8 cellular contexts compared by ENCODE assay signal in genomic region chr12:6925543-6926279, GRCh38. TPM values are rescaled to one million over a fixed set of nuclear protein-coding genes. Genes with fewer than 3 reads are reported as not detected.
DNase-seq lines count a peak whose midpoint lies in the region; ATAC-seq and TF ChIP-seq lines count a peak whose summit lies in the region.

No MANE protein-coding gene starts in this region.

- peak overlapping the region; percentile 77 for H3K4me3 Mint-ChIP-seq in activated CD4-positive, alpha-beta T cell treated with anti-CD3 and anti-CD28 coated beads for 36 hours

- POLR2A ChIA-PET in activated CD4-positive, alpha-beta T cell treated with anti-CD3 and anti-CD28 coated beads for 36 hours (lab: Charles Lee) = interaction anchor here (0.9 to 2.0 kb wide), 3 partner anchors 14 to 18 kb away, joined by 4 to 10 read pairs (median 5); partner anchors contain the start of genes C12orf57 and RNU7-1

- intact Hi-C loops in activated CD4-positive, alpha-beta T cell treated with anti-CD3 and anti-CD28 coated beads for 36 hours (cut with DNase I, micrococcal nuclease) = loop anchor here in 1 of 2 experiments (2.0 kb wide), 2 partner anchors 19 to 39 kb away; partner anchors contain the start of gene C12orf57
- intact Hi-C loops in upper lobe of right lung (cut with DNase I) = no loop called here

- H3K27me3 Mint-ChIP-seq in activated CD4-positive, alpha-beta T cell treated with anti-CD3 and anti-CD28 coated beads for 36 hours = no peaks in the 10 kb centered on the region

- no peaks in the 10 kb centered on the region for H3K27me3 ChIP-seq in upper lobe of right lung

- H3K9me3 Mint-ChIP-seq in activated CD4-positive, alpha-beta T cell treated with anti-CD3 and anti-CD28 coated beads for 36 hours (ENCODE audit: low read depth) = no peaks in the 10 kb centered on the region

- peaks cover 28% of the 10 kb centered on the region for H3K36me3 Mint-ChIP-seq in activated CD4-positive, alpha-beta T cell treated with anti-CD3 and anti-CD28 coated beads for 36 hours (ENCODE audit: low read depth)

- H3K9me3 ChIP-seq in mesodermal cell (ENCODE audit: control insufficient read depth, low read length) = no peaks in the 10 kb centered on the region
- H3K9me3 ChIP-seq in upper lobe of right lung = no peaks in the 10 kb centered on the region

- peaks cover 27% of the 10 kb centered on the region for H3K36me3 ChIP-seq in mesodermal cell (ENCODE audit: control insufficient read depth, insufficient read depth, low read length)
- H3K36me3 ChIP-seq in upper lobe of right lung = no peaks in the 10 kb centered on the region

- H3K27ac ChIP-seq in mesodermal cell (ENCODE audit: low read depth, low read length, severe bottlenecking) = peak overlapping the region; percentile 94
- peak overlapping the region; percentile 92 for H3K27ac ChIP-seq in upper lobe of right lung

- H3K4me3 ChIP-seq in epithelial cell of proximal tubule (ENCODE audit: low read depth, low read length) = peak overlapping the region; percentile 51
- H3K4me3 ChIP-seq in mesodermal cell (ENCODE audit: extremely low read depth, insufficient read depth, low read length, poor library complexity, severe bottlenecking) = peak overlapping the region; percentile 36
- H3K4me3 ChIP-seq in upper lobe of right lung = peak overlapping the region; percentile 84

- peaks cover 47% of the 10 kb centered on the region for H3K4me1 Mint-ChIP-seq in activated CD4-positive, alpha-beta T cell treated with anti-CD3 and anti-CD28 coated beads for 36 hours

- H3K27ac Mint-ChIP-seq in activated CD4-positive, alpha-beta T cell treated with anti-CD3 and anti-CD28 coated beads for 36 hours = no peak overlapping the region

- TF ChIP-seq CTCF in epithelial cell of proximal tubule (conservative IDR thresholded peaks at IDR 0.05; ENCODE audit: low read depth, low read length) (no peak), upper lobe of right lung (IDR thresholded peaks at IDR 0.05) (no peak)

- H3K4me1 ChIP-seq in mesodermal cell (ENCODE audit: control insufficient read depth, insufficient read depth, low read length, poor library complexity, severe bottlenecking) (peaks cover 38% of the 10 kb centered on the region), upper lobe of right lung (peaks cover 47% of the 10 kb centered on the region)

- WGBS in mesodermal cell (ENCODE audit: insufficient coverage in 2 of 2), 2 experiments = 0 to 2% methylated on average over 6 to 8 of the region's 8 CpGs

- DNase-seq in activated CD4-positive, alpha-beta T cell treated with anti-CD3 and anti-CD28 coated beads for 36 hours = no peak
- DNase-seq in activated CD4-positive, alpha-beta T cell treated with anti-CD3 and anti-CD28 coated beads, Interleukin-2, amount 50 U/mL, for 4 hours = no peak
- DNase-seq in SK-MEL-5 (ENCODE audit: low read depth, low spot score) (peak; percentile 67), epithelial cell of proximal tubule (ENCODE audit: low read depth) (no peak), upper lobe of right lung (peak; percentile 82), NCI-H2107 treated with DMSO at 0.1 percent for 48 hours (lab: John Stamatoyannopoulos, UW; ENCODE audit: unreplicated experiment) (no peak)

- CTCF ChIA-PET in activated CD4-positive, alpha-beta T cell treated with anti-CD3 and anti-CD28 coated beads for 36 hours (lab: Charles Lee) = interaction anchor here (0.6 to 7.4 kb wide), 28 partner anchors 8 to 1738 kb away, joined by 3 to 59 read pairs (median 4); partner anchors contain the start of genes C12orf57, C1RL, CDCA3 and LPCAT3

- in situ Hi-C loops in SK-MEL-5 (cut with HindIII; ENCODE audit: low pct_unique_long_range_greater_than_20kb, low sequenced_read_pairs) = no loop called here

- no peak for ATAC-seq in activated CD4-positive, alpha-beta T cell treated with anti-CD3 and anti-CD28 coated beads for 36 hours
- ATAC-seq in upper lobe of right lung (peak; percentile 71), GM18502 (IDR thresholded peaks at IDR 0.05; ENCODE audit: poor library complexity, unreplicated experiment) (no peak)

RNA-seq across cellular contexts. Expression of gene ATN1, which starts 2.0 kb away (rescaled TPM):
- 10 to 100 TPM; 32.2 to 32.4 TPM for total RNA-seq in activated CD4-positive, alpha-beta T cell treated with anti-CD3 and anti-CD28 coated beads for 36 hours
- total RNA-seq in SK-MEL-5 (2014; rRNA removed; shearing (Covaris generic)) = 3.1 and 5.0 TPM in 2 replicates
- polyA plus RNA-seq in SK-MEL-5 (2015; cell fraction: cytosol; rRNA removed) = 75.1 and 95.0 TPM in 2 replicates
- polyA plus RNA-seq in SK-MEL-5 (2015; cell fraction: nucleus; rRNA removed) = 79.4 and 83.5 TPM in 2 replicates
- total RNA-seq in epithelial cell of proximal tubule (17.9 and 19.0 TPM in 2 replicates), upper lobe of right lung (149 TPM)
- polyA plus RNA-seq in mesodermal cell (2013, experiment 1 of 2) = 122 TPM
- polyA plus RNA-seq in mesodermal cell (2013, experiment 2 of 2) = 108 TPM

RNA-seq across cellular contexts. Expression of gene ENO2, which starts 11.3 kb away (rescaled TPM):
- total RNA-seq in activated CD4-positive, alpha-beta T cell treated with anti-CD3 and anti-CD28 coated beads for 36 hours = 100 to 1,000 TPM; 301 to 317 TPM
- 14.5 and 16.5 TPM in 2 replicates for total RNA-seq in SK-MEL-5 (2014; rRNA removed; shearing (Covaris generic))
- 20.2 and 24.5 TPM in 2 replicates for polyA plus RNA-seq in SK-MEL-5 (2015; cell fraction: cytosol; rRNA removed)
- 76.5 and 81.0 TPM in 2 replicates for polyA plus RNA-seq in SK-MEL-5 (2015; cell fraction: nucleus; rRNA removed)
- 47.4 and 97.0 TPM in 2 replicates for total RNA-seq in epithelial cell of proximal tubule
- polyA plus RNA-seq in mesodermal cell (2013, experiment 1 of 2) = 57.3 TPM
- polyA plus RNA-seq in mesodermal cell (2013, experiment 2 of 2) = 43.5 TPM
- 41.8 TPM for total RNA-seq in upper lobe of right lung

RNA-seq across cellular contexts. Expression of gene RNU7-1, which starts 17.9 kb away (rescaled TPM):
- total RNA-seq in activated CD4-positive, alpha-beta T cell treated with anti-CD3 and anti-CD28 coated beads for 36 hours = not detected
- total RNA-seq in SK-MEL-5 (2014; rRNA removed; shearing (Covaris generic)) = not detected in 2 replicates
- polyA plus RNA-seq in SK-MEL-5 (2015; cell fraction: cytosol; rRNA removed) = not detected in 2 replicates
- polyA plus RNA-seq in SK-MEL-5 (2015; cell fraction: nucleus; rRNA removed) = not detected in 2 replicates
- total RNA-seq in epithelial cell of proximal tubule = not detected in 2 replicates
- not detected for polyA plus RNA-seq in mesodermal cell (2013, experiment 1 of 2)
- not detected for polyA plus RNA-seq in mesodermal cell (2013, experiment 2 of 2)
- not detected for total RNA-seq in upper lobe of right lung

RNA-seq across cellular contexts. Expression of gene C12orf57, which starts 18.1 kb away (rescaled TPM):
- total RNA-seq in activated CD4-positive, alpha-beta T cell treated with anti-CD3 and anti-CD28 coated beads for 36 hours = 100 to 1,000 TPM; 189 to 208 TPM
- total RNA-seq in SK-MEL-5 (2014; rRNA removed; shearing (Covaris generic)) = 118 and 135 TPM in 2 replicates
- 121 and 213 TPM in 2 replicates for polyA plus RNA-seq in SK-MEL-5 (2015; cell fraction: cytosol; rRNA removed)
- polyA plus RNA-seq in SK-MEL-5 (2015; cell fraction: nucleus; rRNA removed) = 14.3 and 25.2 TPM in 2 replicates
- total RNA-seq in epithelial cell of proximal tubule (163 and 174 TPM in 2 replicates), upper lobe of right lung (197 TPM)
- polyA plus RNA-seq in mesodermal cell (2013, experiment 1 of 2) = 256 TPM
- polyA plus RNA-seq in mesodermal cell (2013, experiment 2 of 2) = 197 TPM

RNA-seq across cellular contexts. Expression of gene LRRC23, which starts 21.1 kb away (rescaled TPM):
- 1 to 10 TPM; 6.4 to 7.0 TPM for total RNA-seq in activated CD4-positive, alpha-beta T cell treated with anti-CD3 and anti-CD28 coated beads for 36 hours
- 10.0 and 10.7 TPM in 2 replicates for total RNA-seq in SK-MEL-5 (2014; rRNA removed; shearing (Covaris generic))
- polyA plus RNA-seq in SK-MEL-5 (2015; cell fraction: cytosol; rRNA removed) = 8.4 and 13.1 TPM in 2 replicates
- 7.9 and 11.5 TPM in 2 replicates for polyA plus RNA-seq in SK-MEL-5 (2015; cell fraction: nucleus; rRNA removed)
- 3.8 and 14.5 TPM in 2 replicates for total RNA-seq in epithelial cell of proximal tubule
- 7.5 TPM for polyA plus RNA-seq in mesodermal cell (2013, experiment 1 of 2)
- 8.8 TPM for polyA plus RNA-seq in mesodermal cell (2013, experiment 2 of 2)
- 13.3 TPM for total RNA-seq in upper lobe of right lung

Comparison
In these comparisons a context has a peak if more than half of its experiments do, and no peak if none do; other contexts are left out.
1. DNase-seq: peak in SK-MEL-5 (single experiment) and upper lobe of right lung (single experiment); none in activated CD4-positive, alpha-beta T cell treated with anti-CD3 and anti-CD28 coated beads for 36 hours (single experiment), activated CD4-positive, alpha-beta T cell treated with anti-CD3 and anti-CD28 coated beads, Interleukin-2, amount 50 U/mL, for 4 hours (0 of 2), epithelial cell of proximal tubule (single experiment) and NCI-H2107 treated with DMSO at 0.1 percent for 48 hours (single experiment).
2. Peak in every context shown above with its lines, with median percentiles within 50 percentile points of each other: H3K4me3 ChIP-seq.